8 cellular contexts compared by ENCODE assay signal in the genomic region with DNA sequence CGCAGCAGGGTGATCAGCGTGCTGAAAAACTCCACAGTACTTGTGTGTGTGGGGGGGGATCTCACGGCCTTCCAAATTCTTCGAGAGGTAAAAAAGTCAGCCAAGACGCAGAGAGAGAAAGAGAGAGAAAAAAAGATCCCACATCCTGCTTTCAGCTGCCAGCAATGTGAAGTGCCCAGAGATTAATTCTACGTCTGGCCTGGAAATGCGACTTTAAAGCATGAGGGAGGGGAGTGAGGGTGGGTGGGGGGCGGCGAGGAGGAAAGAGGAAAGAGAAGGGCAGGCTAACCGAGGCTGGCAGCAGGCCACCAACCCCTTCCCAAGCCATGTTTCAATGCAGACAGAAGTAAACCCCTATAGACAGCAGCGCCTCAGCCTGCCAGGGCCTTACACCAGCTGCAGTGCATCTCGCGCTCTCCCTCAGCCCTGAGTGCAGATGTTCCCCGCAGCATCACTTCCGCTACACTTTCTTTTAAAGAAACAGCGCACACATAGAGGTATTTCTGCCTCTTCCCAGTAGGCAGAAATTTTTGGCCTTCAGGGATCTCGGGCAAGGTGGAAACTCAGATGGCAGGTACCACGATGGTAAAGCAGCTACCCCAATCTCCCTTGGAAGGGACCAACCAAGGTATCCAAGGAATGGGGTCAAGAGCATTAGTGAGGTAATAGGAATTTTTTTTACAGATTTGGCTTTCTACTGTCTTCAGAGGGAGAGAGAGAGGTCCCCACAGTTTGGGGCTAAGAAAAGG.
A peak's percentile ranks its signal among the peaks of the same experiment; 100 is the strongest.
DNase-seq lines count a peak whose midpoint lies in the region; ATAC-seq, FAIRE-seq and TF ChIP-seq lines count a peak whose summit lies in the region.

No MANE protein-coding gene starts in this region.

- POLR2A ChIA-PET in endothelial cell of umbilical vein (lab: Charles Lee), result interaction anchor here (0.7 kb wide), 1 partner anchor 36 kb away, joined by 3 read pairs; no protein-coding TSS in a partner anchor

- peak overlapping the region; percentile 82 for H3K4me3 Mint-ChIP-seq in natural killer cell

- peak; percentile 95 to 96 (median 96) for ATAC-seq in natural killer cell

- H3K36me3 Mint-ChIP-seq in natural killer cell, result no peaks in the 10 kb centered on the region

- peaks cover 35 to 47% of the 10 kb centered on the region in 2 donors for H3K4me1 Mint-ChIP-seq in natural killer cell

- CTCF ChIA-PET in endothelial cell of umbilical vein (lab: Charles Lee), result interaction anchor here (1.0 to 2.7 kb wide), 6 partner anchors 9 to 71 kb away, joined by 3 to 10 read pairs (median 5); no protein-coding TSS in a partner anchor

- peak overlapping the region in 9 of 10 experiments; percentile 10 to 50 (median 34); a peak in 11 of 20 replicates for H3K4me3 ChIP-seq in BLaER1 treated with 17β-estradiol and CSF1 and Interleukin-3, amounts not matched to agents 10 nM and 100 nM
- H3K4me3 ChIP-seq in Karpas-422 (ENCODE audit: low read length) (peak overlapping the region; percentile 54), endothelial cell of umbilical vein (replicated peaks in 1 of 3; ENCODE audit: insufficient read depth in 1 of 3, low read depth in 1 of 3, low read length in 3 of 3) (no peak overlapping the region)

- H3K9me3 Mint-ChIP-seq in natural killer cell, result no peaks in the 10 kb centered on the region

- H3K27ac Mint-ChIP-seq in natural killer cell, result peak overlapping the region; percentile 94 to 98

- no TSS peak for BruUV-seq in endothelial cell of umbilical vein (replicated peaks; lab: Mats Ljungman, UMichigan)

- H4K20me1 ChIP-seq in BLaER1 treated with 17β-estradiol and CSF1 and Interleukin-3, amounts not matched to agents 10 nM and 100 nM, result peaks cover 0 to 27% (median 0%) of the 10 kb centered on the region in 11 experiments; a peak in 7 of 22 replicates
- no peaks in the 10 kb centered on the region for H4K20me1 ChIP-seq in Karpas-422 (ENCODE audit: insufficient read depth, low read depth, low read length)
- H4K20me1 ChIP-seq in endothelial cell of umbilical vein (replicated peaks; ENCODE audit: control insufficient read depth, extremely low read depth, insufficient read depth, low read length), result no peaks in the 10 kb centered on the region

- H2AFZ ChIP-seq in Karpas-422 (ENCODE audit: low read length) (0 out of 2 replicates have a peak overlapping the region, but pooled peaks have one; percentile 11), endothelial cell of umbilical vein (ENCODE audit: low read depth, low read length) (no peak overlapping the region)

- peak overlapping the region; percentile 50 to 77 (median 66); a peak in 21 of 22 replicates for H3K9ac ChIP-seq in BLaER1 treated with 17β-estradiol and CSF1 and Interleukin-3, amounts not matched to agents 10 nM and 100 nM
- peak overlapping the region; percentile 57 for H3K9ac ChIP-seq in Karpas-422 (ENCODE audit: low read length)
- peak overlapping the region; percentile 76 for H3K9ac ChIP-seq in endothelial cell of umbilical vein (replicated peaks; ENCODE audit: extremely low read depth, insufficient read depth, low read length)

- H3K36me3 ChIP-seq in BLaER1 treated with 17β-estradiol and CSF1 and Interleukin-3, amounts not matched to agents 10 nM and 100 nM, result peaks cover 17 to 48% (median 34%) of the 10 kb centered on the region in 11 experiments
- H3K36me3 ChIP-seq in Karpas-422 (ENCODE audit: insufficient read depth, low read length) (no peaks in the 10 kb centered on the region), endothelial cell of umbilical vein (ENCODE audit: control insufficient read depth in 2 of 2, extremely low read depth in 1 of 2, insufficient read depth in 2 of 2, low read length in 2 of 2) (no peaks in the 10 kb centered on the region)

- peak overlapping the region in 10 of 11 experiments; percentile 55 to 83 (median 72); a peak in 21 of 22 replicates for H3K27ac ChIP-seq in BLaER1 treated with 17β-estradiol and CSF1 and Interleukin-3, amounts not matched to agents 10 nM and 100 nM
- H3K27ac ChIP-seq in Karpas-422 (ENCODE audit: low read length), result peak overlapping the region; percentile 91
- H3K27ac ChIP-seq in endothelial cell of umbilical vein (ENCODE audit: insufficient read depth, low read depth, low read length), result peak overlapping the region; percentile 81
- H3K27ac ChIP-seq in substantia nigra (ENCODE audit: low read depth, low read length, poor library complexity, severe bottlenecking), result peak overlapping the region; percentile 68

- H3K9me2 ChIP-seq in Karpas-422 (replicated peaks; ENCODE audit: insufficient read depth, low read length), result no peaks in the 10 kb centered on the region

- DNase-seq in GM20000 (ENCODE audit: low spot score) (peak; percentile 76), Karpas-422 (peak; percentile 91), endothelial cell of umbilical vein (ENCODE audit: low read depth, low spot score) (peak; percentile 84), natural killer cell (peak; percentile 63), substantia nigra (lab: John Stamatoyannopoulos, UW) (peak in 40 of 49 donors; percentile 9 to 72 (median 40)), NCI-H2196 treated with DMSO at 0.1 percent for 48 hours (lab: John Stamatoyannopoulos, UW; ENCODE audit: unreplicated experiment) (no peak)
- peak in 2 of 3 experiments; percentile 35 to 36 for DNase-seq in activated CD8-positive, alpha-beta memory T cell treated with anti-CD3 and anti-CD28 coated beads for 48 hours (ENCODE audit: low read depth in 2 of 3, low spot score in 2 of 3)

- H3K9me3 ChIP-seq in BLaER1 treated with 17β-estradiol and CSF1 and Interleukin-3, amounts not matched to agents 10 nM and 100 nM (replicated peaks in 1 of 11), result peaks cover 0 to 7% (median under 1%) of the 10 kb centered on the region in 11 experiments; a peak in 8 of 22 replicates
- no peaks in the 10 kb centered on the region for H3K9me3 ChIP-seq in Karpas-422 (ENCODE audit: low read length)
- H3K9me3 ChIP-seq in endothelial cell of umbilical vein (replicated peaks; ENCODE audit: control insufficient read depth, insufficient read depth, low read length), result no peaks in the 10 kb centered on the region

- H3K4me1 ChIP-seq in BLaER1 treated with 17β-estradiol and CSF1 and Interleukin-3, amounts not matched to agents 10 nM and 100 nM, result peaks cover 39 to 78% (median 66%) of the 10 kb centered on the region in 10 experiments
- H3K4me1 ChIP-seq in Karpas-422 (ENCODE audit: low read length) (peaks cover 45% of the 10 kb centered on the region), endothelial cell of umbilical vein (ENCODE audit: control insufficient read depth, extremely low read depth, insufficient read depth, low read length) (peaks cover 46% of the 10 kb centered on the region)

- H3K9me1 ChIP-seq in endothelial cell of umbilical vein (replicated peaks; ENCODE audit: control insufficient read depth, extremely low read depth, insufficient read depth, low read length), result no peaks in the 10 kb centered on the region

- no peaks in the 10 kb centered on the region for H3K27me3 Mint-ChIP-seq in natural killer cell (ENCODE audit: low read depth in 2 of 2)

- H3K79me2 ChIP-seq in Karpas-422 (ENCODE audit: low read length) (peaks cover 20% of the 10 kb centered on the region), endothelial cell of umbilical vein (ENCODE audit: control insufficient read depth, insufficient read depth, low read length) (no peaks in the 10 kb centered on the region)

- TF ChIP-seq POLR2A in endothelial cell of umbilical vein (IDR thresholded peaks at IDR 0.05; ENCODE audit: low read depth, low read length), result peak; percentile 54

- TF ChIP-seq CTCF in GM20000 (IDR thresholded peaks at IDR 0.05; ENCODE audit: extremely low read depth, missing control alignments) (no peak), endothelial cell of umbilical vein (IDR thresholded peaks at IDR 0.05; ENCODE audit: extremely low read depth in 1 of 2, insufficient read depth in 1 of 2, low read depth in 1 of 2, low read length in 2 of 2) (no peak), natural killer cell (IDR thresholded peaks at IDR 0.05) (no peak)

- H3K4me2 ChIP-seq in BLaER1 treated with 17β-estradiol and CSF1 and Interleukin-3, amounts not matched to agents 10 nM and 100 nM, result peak overlapping the region; percentile 73 to 91 (median 83)
- peak overlapping the region; percentile 88 for H3K4me2 ChIP-seq in Karpas-422 (ENCODE audit: low read depth, low read length, poor library complexity, severe bottlenecking)
- peak overlapping the region; percentile 79 for H3K4me2 ChIP-seq in endothelial cell of umbilical vein (ENCODE audit: insufficient read depth, low read length)

- peak; percentile 73 for FAIRE-seq in endothelial cell of umbilical vein (lab: Jason Lieb, UNC)

- dilution Hi-C loops in endothelial cell of umbilical vein (cut with MboI; ENCODE audit: extremely low pct_ligation_motif_present, low sequenced_read_pairs), result no loop called here

- H3K27me3 ChIP-seq in BLaER1 treated with 17β-estradiol and CSF1 and Interleukin-3, amounts not matched to agents 10 nM and 100 nM, result no peaks in the 10 kb centered on the region
- H3K27me3 ChIP-seq in Karpas-422 (ENCODE audit: low read length) (no peaks in the 10 kb centered on the region), endothelial cell of umbilical vein (ENCODE audit: control insufficient read depth in 2 of 2, insufficient read depth in 2 of 2, low read length in 2 of 2) (no peaks in the 10 kb centered on the region)

- intact Hi-C loops in endothelial cell of umbilical vein (cut with micrococcal nuclease) (loop anchor here (1.0 kb wide), 2 partner anchors 23 to 36 kb away; no protein-coding TSS in a partner anchor), natural killer cell (cut with micrococcal nuclease) (loop anchor here (1.0 to 2.0 kb wide), 2 partner anchors 8 to 31 kb away; no protein-coding TSS in a partner anchor)

TF ChIP-seq in endothelial cell of umbilical vein, 7 proteins besides CTCF, POLR2A, EP300 and RAD21:
- TF ChIP-seq JUN (IDR thresholded peaks at IDR 0.05; ENCODE audit: borderline replicate concordance, insufficient read depth, insufficient read length, low read depth) (no peak), POLR2AphosphoS5 (IDR thresholded peaks at IDR 0.05; ENCODE audit: insufficient read depth, low read depth, low read length) (peak; percentile 49), FOS (IDR thresholded peaks at IDR 0.05; ENCODE audit: borderline replicate concordance, insufficient read depth, low read length) (no peak), EZH2 (IDR thresholded peaks at IDR 0.05; ENCODE audit: borderline replicate concordance, low read depth, low read length, severe bottlenecking) (no peak), MYC (IDR thresholded peaks at IDR 0.05; ENCODE audit: low read depth, low read length) (no peak), GATA2 (IDR thresholded peaks at IDR 0.05; ENCODE audit: insufficient read depth, insufficient read length, low read depth, low read length) (no peak)
- TF ChIP-seq, protein P1, sequence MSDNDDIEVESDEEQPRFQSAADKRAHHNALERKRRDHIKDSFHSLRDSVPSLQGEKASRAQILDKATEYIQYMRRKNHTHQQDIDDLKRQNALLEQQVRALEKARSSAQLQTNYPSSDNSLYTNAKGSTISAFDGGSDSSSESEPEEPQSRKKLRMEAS (IDR thresholded peaks at IDR 0.05; ENCODE audit: insufficient read depth, insufficient read length), result no peak

Comparison
In these comparisons a context has a peak if more than half of its experiments do, and no peak if none do; other contexts are left out.
1. H3K4me3 ChIP-seq: peak in BLaER1 treated with 17β-estradiol and CSF1 and Interleukin-3, amounts not matched to agents 10 nM and 100 nM (9 of 10) and Karpas-422 (single experiment); none in endothelial cell of umbilical vein (0 of 3).
2. Peak in every context shown above with its lines, with median percentiles within 50 percentile points of each other: H3K27ac ChIP-seq, H3K4me2 ChIP-seq and H3K9ac ChIP-seq.